23 cellular contexts compared by ENCODE assay signal in genomic region chr11:34976496-34976895, GRCh38.
DNase-seq lines count a peak whose midpoint lies in the region; ATAC-seq, FAIRE-seq and TF ChIP-seq lines count a peak whose summit lies in the region.
"Had no signal": no experiment of that assay in that cellular context is flagged by ENCODE, and none has a peak within 500 bp of the region (broad histone marks: within the 10 kb centered on the region; RNA-seq: fewer than 3 reads in every experiment).

No MANE protein-coding gene starts in this region.

- H3K9me1 ChIP-seq in K562 (ENCODE audit: control insufficient read depth, insufficient read depth, low read length), result no peaks in the 10 kb centered on the region

- POLR2A ChIA-PET in A549 (lab: Yijun Ruan, JAX) (interaction anchor here (0.6 kb wide), 1 partner anchor 39 kb away, joined by 4 read pairs; no protein-coding TSS in a partner anchor), K562 (lab: Yijun Ruan, JAX) (interaction anchor here (0.6 kb wide), 1 partner anchor 199 kb away, joined by 3 read pairs; no protein-coding TSS in a partner anchor)
- POLR2A ChIA-PET in activated CD8-positive, alpha-beta T cell treated with anti-CD3 and anti-CD28 coated beads, Interleukin-2, amount 10 ng/mL, durations not matched to agents 7 days and 5 days (lab: Charles Lee), result no interaction called here

- no peaks in the 10 kb centered on the region for H3K9me3 Mint-ChIP-seq in activated CD8-positive, alpha-beta T cell treated with anti-CD3 and anti-CD28 coated beads, Interleukin-2, amount 10 ng/mL, durations not matched to agents 7 days and 5 days (ENCODE audit: insufficient read depth)
- H3K9me3 Mint-ChIP-seq: activated T-helper 17 cell treated with anti-CD3 and anti-CD28 coated beads, Interleukin-2, amount 50 U/mL, for 72 hours; central memory CD8-positive, alpha-beta T cell; effector memory CD8-positive, alpha-beta T cell had no signal

- H4K20me1 ChIP-seq in K562 (replicated peaks; ENCODE audit: control insufficient read depth, insufficient read depth, low read length), result no peaks in the 10 kb centered on the region

- H3K4me2 ChIP-seq in A549 (peak overlapping the region; percentile 62), K562 (ENCODE audit: insufficient read depth, low read length) (no peak overlapping the region)

- in situ Hi-C loops in K562 (cut with MboI), result no loop called here

- TF ChIP-seq RAD21 in A549 (conservative IDR thresholded peaks at IDR 0.05 in 1 of 2, IDR thresholded peaks at IDR 0.05 in 1 of 2) (no peak), K562 (CRISPR knock-in tag; conservative IDR thresholded peaks at IDR 0.05 in 1 of 2, IDR thresholded peaks at IDR 0.05 in 1 of 2) (no peak)

- no peak overlapping the region for H3K27ac Mint-ChIP-seq in activated CD8-positive, alpha-beta T cell treated with anti-CD3 and anti-CD28 coated beads, Interleukin-2, amount 10 ng/mL, durations not matched to agents 7 days and 5 days
- H3K27ac Mint-ChIP-seq: activated T-helper 17 cell treated with anti-CD3 and anti-CD28 coated beads, Interleukin-2, amount 50 U/mL, for 72 hours; effector memory CD8-positive, alpha-beta T cell; T-helper 2 cell treated with Interferon-gamma antibody and Interleukin-4, amounts not matched to agents 5 μg/mL and 100 μg/mL, for 36 hours; type B pancreatic cell had no signal

- H3K4me1 ChIP-seq in A549 (peaks cover 45% of the 10 kb centered on the region), HUES6 (ENCODE audit: control insufficient read depth, insufficient read depth, low read length) (peaks cover 19% of the 10 kb centered on the region), K562 (replicated peaks in 1 of 2; ENCODE audit: control insufficient read depth in 2 of 2, insufficient read depth in 2 of 2, low read length in 2 of 2) (no peaks in the 10 kb centered on the region), mesodermal cell (ENCODE audit: control insufficient read depth, insufficient read depth, low read length, poor library complexity, severe bottlenecking) (peaks cover 38% of the 10 kb centered on the region)

- FAIRE-seq in A549 (lab: Jason Lieb, UNC) (no peak), K562 (lab: Jason Lieb, UNC) (no peak)
- FAIRE-seq: GM18507 had no signal

- no peak overlapping the region for H2AFZ ChIP-seq in K562 (ENCODE audit: low read depth, low read length)

- H3K9ac ChIP-seq in HUES6 (ENCODE audit: low read length) (no peak overlapping the region), K562 (ENCODE audit: insufficient read depth in 1 of 2, low read depth in 2 of 2, low read length in 2 of 2) (no peak overlapping the region)

- TF ChIP-seq POLR2A in A549 (IDR thresholded peaks at IDR 0.05; ENCODE audit: low read length) (no peak), K562 (conservative IDR thresholded peaks at IDR 0.05) (no peak)

- intact Hi-C loops in K562 (cut with micrococcal nuclease), result no loop called here

- H3K79me2 ChIP-seq in K562 (ENCODE audit: control insufficient read depth, insufficient read depth, low read length), result no peaks in the 10 kb centered on the region

- H3K36me3 Mint-ChIP-seq in activated CD8-positive, alpha-beta T cell treated with anti-CD3 and anti-CD28 coated beads, Interleukin-2, amount 10 ng/mL, durations not matched to agents 7 days and 5 days (ENCODE audit: low read depth), result peaks cover 52% of the 10 kb centered on the region

- peak overlapping the region; percentile 54 to 86 for H3K27ac ChIP-seq in A549
- H3K27ac ChIP-seq in HUES6 (ENCODE audit: low read depth, low read length), result 0 out of 2 replicates have a peak overlapping the region, but pooled peaks have one; percentile 23
- H3K27ac ChIP-seq in K562 (ENCODE audit: extremely low read depth, low read depth, low read length), result no peak overlapping the region
- H3K27ac ChIP-seq in mesodermal cell (ENCODE audit: low read depth, low read length, severe bottlenecking), result peak overlapping the region; percentile 83
- H3K27ac ChIP-seq: adrenal gland, neutrophil had no signal

- no peaks in the 10 kb centered on the region for H3K9me3 ChIP-seq in A549
- H3K9me3 ChIP-seq in HUES6 (ENCODE audit: control insufficient read depth, insufficient read depth, low read depth, low read length), result no peaks in the 10 kb centered on the region
- H3K9me3 ChIP-seq in K562 (replicated peaks; ENCODE audit: control insufficient read depth, insufficient read depth, low read depth, low read length), result no peaks in the 10 kb centered on the region
- H3K9me3 ChIP-seq in mesodermal cell (ENCODE audit: control insufficient read depth, low read length), result no peaks in the 10 kb centered on the region
- H3K9me3 ChIP-seq: adrenal gland, neutrophil had no signal

- H3K4me3 ChIP-seq in A549 (no peak overlapping the region), HUES6 (ENCODE audit: low read depth, low read length) (no peak overlapping the region), K562 (no peak overlapping the region), mesodermal cell (ENCODE audit: extremely low read depth, insufficient read depth, low read length, poor library complexity, severe bottlenecking) (no peak overlapping the region)
- H3K4me3 ChIP-seq: adrenal gland had no signal

- no peaks in the 10 kb centered on the region for H3K27me3 Mint-ChIP-seq in activated CD8-positive, alpha-beta T cell treated with anti-CD3 and anti-CD28 coated beads, Interleukin-2, amount 10 ng/mL, durations not matched to agents 7 days and 5 days (ENCODE audit: low read depth)
- H3K27me3 Mint-ChIP-seq: activated T-helper 17 cell treated with anti-CD3 and anti-CD28 coated beads, Interleukin-2, amount 50 U/mL, for 72 hours; CD4-positive, alpha-beta memory T cell; central memory CD8-positive, alpha-beta T cell; effector memory CD8-positive, alpha-beta T cell; type B pancreatic cell had no signal

- TF ChIP-seq EP300 in A549 (IDR thresholded peaks at IDR 0.05) (no peak), K562 (IDR thresholded peaks at IDR 0.05; ENCODE audit: low read length) (no peak)

- TF ChIP-seq CTCF in A549 (IDR thresholded peaks at IDR 0.05), result no peak
- no peak for TF ChIP-seq CTCF in K562 (IDR thresholded peaks at IDR 0.05 in 2 of 3, conservative IDR thresholded peaks at IDR 0.05 in 1 of 3; ENCODE audit: insufficient read depth in 2 of 3, low read depth in 1 of 3, low read length in 3 of 3)

- H3K4me1 Mint-ChIP-seq in activated CD8-positive, alpha-beta T cell treated with anti-CD3 and anti-CD28 coated beads, Interleukin-2, amount 10 ng/mL, durations not matched to agents 7 days and 5 days (ENCODE audit: low read depth), result peaks cover 18% of the 10 kb centered on the region
- H3K4me1 Mint-ChIP-seq: activated T-helper 17 cell treated with anti-CD3 and anti-CD28 coated beads, Interleukin-2, amount 50 U/mL, for 72 hours; central memory CD8-positive, alpha-beta T cell had no signal

- H3K4me3 Mint-ChIP-seq in activated CD8-positive, alpha-beta T cell treated with anti-CD3 and anti-CD28 coated beads, Interleukin-2, amount 10 ng/mL, durations not matched to agents 7 days and 5 days, result no peak overlapping the region
- H3K4me3 Mint-ChIP-seq: activated T-helper 17 cell treated with anti-CD3 and anti-CD28 coated beads, Interleukin-2, amount 50 U/mL, for 72 hours; CD4-positive, alpha-beta memory T cell; central memory CD8-positive, alpha-beta T cell; effector memory CD8-positive, alpha-beta T cell; T-helper 2 cell treated with Interferon-gamma antibody and Interleukin-4, amounts not matched to agents 5 μg/mL and 100 μg/mL, for 36 hours; type B pancreatic cell had no signal

- CTCF ChIA-PET in A549 (lab: Yijun Ruan, JAX), result interaction anchor here (0.7 to 0.8 kb wide), 2 partner anchors 140 to 430 kb away, joined by 3 to 4 read pairs; no protein-coding TSS in a partner anchor
- CTCF ChIA-PET in K562 (lab: Yijun Ruan, JAX; ENCODE audit: low intra/inter-chr PET ratio), result no interaction called here
- CTCF ChIA-PET in activated CD8-positive, alpha-beta T cell treated with anti-CD3 and anti-CD28 coated beads, Interleukin-2, amount 10 ng/mL, durations not matched to agents 7 days and 5 days (lab: Charles Lee), result interaction anchor here (1.4 kb wide), 1 partner anchor 50 kb away, joined by 4 read pairs; no protein-coding TSS in a partner anchor

- H3K36me3 ChIP-seq in HUES6 (ENCODE audit: control insufficient read depth, insufficient read depth, low read length) (peaks cover 41% of the 10 kb centered on the region), K562 (ENCODE audit: control insufficient read depth, insufficient read depth, low read length) (peaks cover 38% of the 10 kb centered on the region), mesodermal cell (ENCODE audit: control insufficient read depth, insufficient read depth, low read length) (peaks cover 24% of the 10 kb centered on the region)
- H3K36me3 ChIP-seq: adrenal gland had no signal

- H3K27me3 ChIP-seq in HUES6 (ENCODE audit: control insufficient read depth, insufficient read depth, low read length) (no peaks in the 10 kb centered on the region), K562 (ENCODE audit: control insufficient read depth in 2 of 2, insufficient read depth in 2 of 2, low read length in 2 of 2) (no peaks in the 10 kb centered on the region)
- H3K27me3 ChIP-seq: adrenal gland, neutrophil had no signal

- BruUV-seq in K562 (replicated peaks; lab: Mats Ljungman, UMichigan), result no TSS peak

- DNase-seq in A549 (ENCODE audit: low read depth in 1 of 2, low spot score in 1 of 2) (no peak), K562 (ENCODE audit: extremely low read depth in 1 of 4, low spot score in 3 of 4) (no peak), AML-193 (lab: John Stamatoyannopoulos, UW) (no peak)
- no peak for DNase-seq in activated CD8-positive, alpha-beta T cell treated with anti-CD3 and anti-CD28 coated beads, Interleukin-2, amount 10 ng/mL, durations not matched to agents 7 days and 5 days
- no peak for DNase-seq in central memory CD4-positive, alpha-beta T cell
- DNase-seq: adrenal gland; CD4-positive, alpha-beta memory T cell; effector memory CD8-positive, alpha-beta T cell; H7; hippocampal formation; KG1; NCI-H1105; NCI-H526 treated with DMSO at 0.1 percent for 48 hours; stimulated activated naive CD8-positive, alpha-beta T cell treated with anti-CD3 and anti-CD28 coated beads, Interleukin-15, Interleukin-2, amounts not matched to agents 100 U/mL and 50 U/mL, for 24 hours had no signal

- no peak for ATAC-seq in A549
- no peak for ATAC-seq in K562
- no peak for ATAC-seq in activated CD8-positive, alpha-beta T cell treated with anti-CD3 and anti-CD28 coated beads, Interleukin-2, amount 10 ng/mL, durations not matched to agents 7 days and 5 days
- ATAC-seq in GM19467 (IDR thresholded peaks at IDR 0.05; ENCODE audit: unreplicated experiment), result no peak
- ATAC-seq: activated T-helper 17 cell treated with anti-CD3 and anti-CD28 coated beads, Interleukin-2, amount 50 U/mL, for 72 hours; effector memory CD8-positive, alpha-beta T cell; stimulated activated naive CD8-positive, alpha-beta T cell treated with anti-CD3 and anti-CD28 coated beads, Interleukin-15, Interleukin-2, amounts not matched to agents 100 U/mL and 50 U/mL, for 24 hours had no signal

TF ChIP-seq in A549, 52 proteins besides CTCF, POLR2A, EP300 and RAD21:
- TF ChIP-seq RCOR1 (IDR thresholded peaks at IDR 0.05; ENCODE audit: low read depth, low read length), result no peak
- peak; percentile 19 for TF ChIP-seq MAFK (IDR thresholded peaks at IDR 0.05; ENCODE audit: partially characterized antibody)

TF ChIP-seq in K562, 482 proteins besides CTCF, POLR2A, EP300 and RAD21:
- TF ChIP-seq NONO (IDR thresholded peaks at IDR 0.05; ENCODE audit: low read depth in 2 of 2, low read length in 1 of 2), result no peak
- 0 out of 2 replicates have a peak, but pooled peaks have one; percentile 11 for TF ChIP-seq ZNF316 (IDR thresholded peaks at IDR 0.05)

Comparison
In these comparisons a context has a peak if more than half of its experiments do, and no peak if none do; other contexts are left out.
1. Of the 35 proteins assayed by ChIP-seq in both K562 and A549: peak only in K562: none; only in A549: MAFK; in both: none; in neither: 34.